7 cellular contexts compared by ENCODE assay signal in the genomic region with DNA sequence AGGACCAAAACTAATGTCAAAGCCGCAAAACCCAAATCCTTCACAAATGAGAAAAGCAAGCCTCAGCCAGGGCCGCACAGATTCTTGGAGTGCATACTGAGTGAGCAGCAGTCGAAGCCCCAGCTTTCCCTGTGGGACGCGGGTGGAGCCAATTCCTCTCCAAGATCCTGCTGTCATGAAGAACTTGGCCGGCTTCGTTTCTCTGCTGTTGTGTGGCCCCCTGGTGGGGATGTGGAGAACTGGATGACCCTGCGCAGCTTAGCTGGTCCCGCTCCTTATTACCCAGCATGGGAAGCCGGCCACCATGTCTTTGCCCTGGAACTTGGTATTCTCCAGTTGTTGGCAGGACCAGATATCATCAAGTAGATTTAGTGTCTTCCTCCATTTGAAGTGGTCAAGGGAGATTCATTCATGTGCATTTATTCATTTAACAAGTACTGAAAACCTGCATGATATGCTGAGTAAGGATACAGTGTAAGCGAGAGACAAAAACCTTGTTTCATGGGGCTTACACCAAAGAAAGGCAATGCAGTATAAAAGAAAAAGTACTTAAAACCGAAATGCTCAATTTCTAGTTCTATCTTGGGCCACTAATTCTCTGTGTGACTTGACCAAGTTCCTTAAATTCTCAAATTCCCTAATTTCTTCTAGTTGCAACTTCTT.
DNase-seq lines count a peak whose midpoint lies in the region; ATAC-seq and TF ChIP-seq lines count a peak whose summit lies in the region.

No MANE protein-coding gene starts in this region.

- ATAC-seq in HG02981 (IDR thresholded peaks at IDR 0.05; ENCODE audit: unreplicated experiment): peak; percentile 84
- peak; percentile 67 to 79 for ATAC-seq in activated CD4-positive, CD25-positive, alpha-beta regulatory T cell treated with anti-CD3 and anti-CD28 coated beads, Interleukin-2, amount 50 U/mL, for 24 hours
- ATAC-seq in central memory CD8-positive, alpha-beta T cell (replicated peaks; ENCODE audit: extremely low read depth, poor library complexity, severe bottlenecking): peak; percentile 54

- no peaks in the 10 kb centered on the region for H3K27me3 Mint-ChIP-seq in central memory CD8-positive, alpha-beta T cell

- H3K4me3 Mint-ChIP-seq in central memory CD8-positive, alpha-beta T cell: no peak overlapping the region

- peak; percentile 90 for TF ChIP-seq CTCF in GM12875 (IDR thresholded peaks at IDR 0.05; ENCODE audit: borderline replicate concordance, insufficient read depth, low read depth, low read length)

- H3K4me3 ChIP-seq in GM12875 (ENCODE audit: low read depth, low read length): no peak overlapping the region

- peak; percentile 82 for DNase-seq in NCI-H2227 (lab: John Stamatoyannopoulos, UW; ENCODE audit: unreplicated experiment)
- peak; percentile 58 to 62 for DNase-seq in central memory CD8-positive, alpha-beta T cell (ENCODE audit: low spot score in 2 of 2)
- DNase-seq in kidney tubule cell (ENCODE audit: low spot score): peak; percentile 85
- peak; percentile 60 for DNase-seq in stimulated activated CD4-positive, alpha-beta T cell treated with anti-CD3 and anti-CD28 coated beads, Interleukin-2, amount 100 ng/mL, for 4 hours (ENCODE audit: low read depth)

- no peaks in the 10 kb centered on the region for H3K9me3 Mint-ChIP-seq in central memory CD8-positive, alpha-beta T cell

- H3K36me3 Mint-ChIP-seq in central memory CD8-positive, alpha-beta T cell (ENCODE audit: insufficient read depth): peaks cover 20% of the 10 kb centered on the region

- peak overlapping the region; percentile 44 for H3K27ac Mint-ChIP-seq in central memory CD8-positive, alpha-beta T cell (ENCODE audit: low read depth)

- H3K4me1 Mint-ChIP-seq in central memory CD8-positive, alpha-beta T cell: peaks cover 7% of the 10 kb centered on the region
